27 cellular contexts compared by ENCODE assay signal in genomic region chr5:123827811-123828210, GRCh38.
"Had no signal": no experiment of that assay in that cellular context is flagged by ENCODE, and none has a peak within 500 bp of the region (broad histone marks: within the 10 kb centered on the region; RNA-seq: fewer than 3 reads in every experiment).

No MANE protein-coding gene starts in this region.

- ATAC-seq: effector memory CD8-positive, alpha-beta T cell; esophagus mucosa; foreskin keratinocyte; gastrocnemius medialis; gastroesophageal sphincter; heart right ventricle had no signal

- DNase-seq: colonic mucosa; cortex of kidney; dermis blood vessel endothelial cell; dorsolateral prefrontal cortex; effector CD4-positive, alpha-beta T cell; effector CD8-positive, alpha-beta T cell; effector memory CD4-positive, alpha-beta T cell; effector memory CD8-positive, alpha-beta T cell; endodermal cell; erythroblast; esophagus squamous epithelium; foreskin fibroblast; foreskin melanocyte; gastrocnemius medialis; glutamatergic neuron; head of caudate nucleus; heart right ventricle had no signal

- H3K9me3 ChIP-seq: esophagus muscularis mucosa, esophagus squamous epithelium, gastrocnemius medialis, gastroesophageal sphincter had no signal

- H3K27ac ChIP-seq: colonic mucosa, coronary artery, dorsolateral prefrontal cortex, epithelial cell of prostate, esophagus muscularis mucosa, esophagus squamous epithelium, foreskin keratinocyte, gastrocnemius medialis, gastroesophageal sphincter, heart right ventricle had no signal

- H3K27me3 ChIP-seq: colonic mucosa, dorsolateral prefrontal cortex, esophagus muscularis mucosa, esophagus squamous epithelium, foreskin keratinocyte, gastrocnemius medialis, gastroesophageal sphincter, heart right ventricle had no signal

- FAIRE-seq: colon, endometrium, endothelial cell of umbilical vein, frontal cortex had no signal

- H3K4me1 ChIP-seq: colonic mucosa, esophagus muscularis mucosa, esophagus squamous epithelium, foreskin keratinocyte, gastrocnemius medialis, gastroesophageal sphincter, heart right ventricle had no signal

- H3K36me3 ChIP-seq: colonic mucosa, esophagus muscularis mucosa, esophagus squamous epithelium, gastrocnemius medialis, gastroesophageal sphincter, heart right ventricle had no signal

- H3K4me3 ChIP-seq: colonic mucosa, coronary artery, dorsolateral prefrontal cortex, esophagus muscularis mucosa, esophagus squamous epithelium, gastrocnemius medialis, gastroesophageal sphincter, heart right ventricle had no signal
